Comparison of ENCODE assay signal across 17 cellular contexts in the genomic region with DNA sequence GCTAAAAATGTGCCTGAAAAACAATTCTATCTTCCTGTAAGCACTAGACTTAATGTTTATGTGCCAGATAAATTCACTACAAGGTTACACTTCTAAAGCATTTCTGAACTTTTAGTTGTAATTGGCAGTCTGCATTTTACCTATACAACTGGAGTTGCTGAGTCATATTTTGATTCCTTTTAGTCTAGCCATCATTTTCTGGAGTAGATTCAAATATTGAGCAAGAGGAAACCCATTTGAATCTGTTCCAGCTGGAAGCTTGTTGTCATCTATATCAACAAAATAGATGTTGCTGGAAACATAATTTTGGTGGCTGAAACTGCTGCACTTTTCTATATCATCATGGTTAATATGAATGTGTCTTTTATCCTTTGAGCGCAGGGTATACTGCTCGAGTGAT.
A peak's percentile ranks its signal among the peaks of the same experiment; 100 is the strongest.
DNase-seq lines count a peak whose midpoint lies in the region; FAIRE-seq and TF ChIP-seq lines count a peak whose summit lies in the region.
"Had no signal": no experiment of that assay in that cellular context is flagged by ENCODE, and none has a peak within 500 bp of the region (broad histone marks: within the 10 kb centered on the region; RNA-seq: fewer than 3 reads in every experiment).

No MANE protein-coding gene starts in this region.

- intact Hi-C loops in spleen (cut with DNase I; ENCODE audit: low total_unique reads), result no loop called here

- H3K4me1 ChIP-seq in spleen, result peaks cover 0 to 7% (median 5%) of the 10 kb centered on the region in 6 donors

- H3K27ac ChIP-seq in spleen, result no peak overlapping the region
- H3K27ac ChIP-seq: BLaER1, ovary had no signal

- TF ChIP-seq POLR2A in GM12891 (IDR thresholded peaks at IDR 0.05; ENCODE audit: low read depth, low read length) (no peak), spleen (IDR thresholded peaks at IDR 0.05) (no peak)

- 74 to 90% (median 84%) methylated on average over 2 of the region's 2 CpGs for WGBS in spleen, 5 donors

- TF ChIP-seq CTCF in bronchial epithelial cell (IDR thresholded peaks at IDR 0.05; ENCODE audit: insufficient read depth, low read length, severe bottlenecking), result no peak
- TF ChIP-seq CTCF in spleen (IDR thresholded peaks at IDR 0.05 in 8 of 11, conservative IDR thresholded peaks at IDR 0.05 in 3 of 11), result no peak

- H3K27me3 ChIP-seq in bronchial epithelial cell (ENCODE audit: control insufficient read depth, insufficient read depth, low read length) (no peaks in the 10 kb centered on the region), spleen (replicated peaks in 1 of 7) (no peaks in the 10 kb centered on the region)
- H3K27me3 ChIP-seq: BLaER1, ovary had no signal

- H3K4me3 ChIP-seq in bronchial epithelial cell (ENCODE audit: low read depth, low read length) (no peak overlapping the region), spleen (no peak overlapping the region)
- H3K4me3 ChIP-seq: BLaER1, ovary, smooth muscle cell had no signal

- DNase-seq in ELR (ENCODE audit: low read depth), result peak; percentile 28
- DNase-seq in NCI-H2029 (lab: John Stamatoyannopoulos, UW), result peak; percentile 54
- DNase-seq in bronchial epithelial cell (ENCODE audit: low read depth), result peak; percentile 84
- DNase-seq in lung microvascular endothelial cell (ENCODE audit: low read depth in 2 of 2), result peak; percentile 58 to 72
- DNase-seq in GM12891 (ENCODE audit: insufficient read length, low spot score), result no peak
- DNase-seq in NAMALWA (ENCODE audit: low spot score), result no peak
- no peak for DNase-seq in spleen
- DNase-seq: activated naive CD8-positive, alpha-beta T cell treated with anti-CD3 and anti-CD28 coated beads, Interleukin-2, amount 50 U/mL, for 24 hours; DMS153; GOT3; naive thymus-derived CD4-positive, alpha-beta T cell; NCI-H1417 treated with DMSO at 0.1 percent for 48 hours; ovary; SHP77 treated with DMSO at 0.1 percent for 48 hours had no signal

- H3K36me3 ChIP-seq in bronchial epithelial cell (ENCODE audit: control insufficient read depth, insufficient read depth, low read length) (no peaks in the 10 kb centered on the region), spleen (no peaks in the 10 kb centered on the region)
- H3K36me3 ChIP-seq: BLaER1, ovary had no signal

- FAIRE-seq in bronchial epithelial cell (lab: Jason Lieb, UNC), result no peak
- no peak for FAIRE-seq in GM12891 (lab: Jason Lieb, UNC)
- FAIRE-seq: colon had no signal

- peaks cover 0 to 9% (median 6%) of the 10 kb centered on the region in 8 donors for H3K9me3 ChIP-seq in spleen
- H3K9me3 ChIP-seq: ovary had no signal

TF ChIP-seq in GM12891, 5 proteins besides CTCF, POLR2A, EP300 and RAD21:
- TF ChIP-seq PAX5 (IDR thresholded peaks at IDR 0.05; ENCODE audit: insufficient read depth, low read length, severe bottlenecking) (no peak), POLR2AphosphoS5 (IDR thresholded peaks at IDR 0.05; ENCODE audit: low read depth, low read length) (no peak), TAF1 (IDR thresholded peaks at IDR 0.05; ENCODE audit: low read depth, low read length) (no peak), SPI1 (IDR thresholded peaks at IDR 0.05; ENCODE audit: low read depth, low read length) (no peak), POU2F2 (IDR thresholded peaks at IDR 0.05; ENCODE audit: low read depth, low read length) (no peak)

Comparison
In these comparisons a context has a peak if more than half of its experiments do, and no peak if none do; other contexts are left out.
1. DNase-seq: peak in ELR (single experiment), NCI-H2029 (single experiment), bronchial epithelial cell (single experiment) and lung microvascular endothelial cell (2 of 2); none in GM12891 (single experiment), NAMALWA (single experiment) and spleen (single experiment).